In the genomic region with DNA sequence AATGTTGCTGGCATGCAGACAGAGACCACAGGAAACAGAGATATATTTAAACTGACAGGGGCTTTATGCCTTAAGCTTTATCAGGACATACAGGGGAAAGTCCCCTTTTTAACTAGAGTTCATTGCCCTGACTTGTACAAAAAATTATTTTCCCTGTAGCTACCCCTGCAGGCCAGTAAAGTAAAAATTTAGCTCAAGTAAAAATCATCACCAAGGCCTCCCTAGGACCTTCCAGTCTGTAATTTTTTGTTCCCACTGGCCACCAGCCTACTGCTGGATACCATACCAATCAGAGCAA, we compare ENCODE assay signal across 8 cellular contexts.
DNase-seq lines count a peak whose midpoint lies in the region; ATAC-seq and TF ChIP-seq lines count a peak whose summit lies in the region.

No MANE protein-coding gene starts in this region.

- CTCF ChIA-PET in AG04450 (lab: Charles Lee) = interaction anchor here (0.7 to 2.2 kb wide), 13 partner anchors 17 to 1264 kb away, joined by 3 to 8 read pairs (median 4); no protein-coding TSS in a partner anchor

- H3K4me1 Mint-ChIP-seq in naive thymus-derived CD8-positive, alpha-beta T cell = no peaks in the 10 kb centered on the region

- POLR2A ChIA-PET in AG04450 (lab: Yijun Ruan, JAX) = no interaction called here
- POLR2A ChIA-PET in naive thymus-derived CD8-positive, alpha-beta T cell (lab: Charles Lee) = no interaction called here

- DNase-seq in AG04450 (ENCODE audit: low read depth, low spot score) = peak; percentile 74
- peak; percentile 86 for DNase-seq in OCI-M1 (lab: John Stamatoyannopoulos, UW)
- DNase-seq in foreskin fibroblast = peak in 1 of 2 donors; percentile 56
- DNase-seq in stimulated activated CD4-positive, alpha-beta T cell treated with anti-CD3 and anti-CD28 coated beads, Interleukin-2, amount 100 ng/mL, for 24 hours = no peak
- DNase-seq in NCI-H1417 treated with DMSO at 0.1 percent for 48 hours (lab: John Stamatoyannopoulos, UW) = no peak
- no peak for DNase-seq in activated T-cell treated with anti-CD3 and anti-CD28 coated beads for 4 hours
- no peak for DNase-seq in naive thymus-derived CD8-positive, alpha-beta T cell

- H3K9me3 Mint-ChIP-seq in naive thymus-derived CD8-positive, alpha-beta T cell = peaks cover 0 to 4% (median 0%) of the 10 kb centered on the region in 9 donors

- H3K27ac Mint-ChIP-seq in naive thymus-derived CD8-positive, alpha-beta T cell = no peak overlapping the region

- H3K9me3 ChIP-seq in AG04450 (ENCODE audit: control insufficient read depth, insufficient read depth, low read length) = no peaks in the 10 kb centered on the region

- ATAC-seq in GM21786 (IDR thresholded peaks at IDR 0.05; ENCODE audit: unreplicated experiment) = peak; percentile 67
- ATAC-seq in naive thymus-derived CD8-positive, alpha-beta T cell = no peak

- H3K27me3 Mint-ChIP-seq in naive thymus-derived CD8-positive, alpha-beta T cell = peaks cover 0 to 1% (median 0%) of the 10 kb centered on the region in 5 donors

- H3K36me3 Mint-ChIP-seq in naive thymus-derived CD8-positive, alpha-beta T cell = no peaks in the 10 kb centered on the region

- peak; percentile 62 for TF ChIP-seq CTCF in AG04450 (IDR thresholded peaks at IDR 0.05; ENCODE audit: low read depth, low read length)
- peak; percentile 49 for TF ChIP-seq CTCF in foreskin fibroblast (IDR thresholded peaks at IDR 0.05; ENCODE audit: low read depth, low read length)

- H3K27ac ChIP-seq in AG04450 (ENCODE audit: low read depth, low read length) = no peak overlapping the region

- H3K4me3 Mint-ChIP-seq in naive thymus-derived CD8-positive, alpha-beta T cell = no peak overlapping the region

- H3K4me3 ChIP-seq in AG04450 (ENCODE audit: low read depth, low read length) (no peak overlapping the region), foreskin fibroblast (ENCODE audit: low read depth in 1 of 2, low read length in 2 of 2) (no peak overlapping the region)

- no peaks in the 10 kb centered on the region for H3K27me3 ChIP-seq in AG04450 (ENCODE audit: control insufficient read depth, insufficient read depth, low read length)

Comparison
In these comparisons a context has a peak if more than half of its experiments do, and no peak if none do; other contexts are left out.
1. DNase-seq: peak in AG04450 (single experiment) and OCI-M1 (single experiment); none in stimulated activated CD4-positive, alpha-beta T cell treated with anti-CD3 and anti-CD28 coated beads, Interleukin-2, amount 100 ng/mL, for 24 hours (0 of 2), NCI-H1417 treated with DMSO at 0.1 percent for 48 hours (single experiment), activated T-cell treated with anti-CD3 and anti-CD28 coated beads for 4 hours (single experiment) and naive thymus-derived CD8-positive, alpha-beta T cell (0 of 10).